22 cellular contexts compared by ENCODE assay signal in the genomic region with DNA sequence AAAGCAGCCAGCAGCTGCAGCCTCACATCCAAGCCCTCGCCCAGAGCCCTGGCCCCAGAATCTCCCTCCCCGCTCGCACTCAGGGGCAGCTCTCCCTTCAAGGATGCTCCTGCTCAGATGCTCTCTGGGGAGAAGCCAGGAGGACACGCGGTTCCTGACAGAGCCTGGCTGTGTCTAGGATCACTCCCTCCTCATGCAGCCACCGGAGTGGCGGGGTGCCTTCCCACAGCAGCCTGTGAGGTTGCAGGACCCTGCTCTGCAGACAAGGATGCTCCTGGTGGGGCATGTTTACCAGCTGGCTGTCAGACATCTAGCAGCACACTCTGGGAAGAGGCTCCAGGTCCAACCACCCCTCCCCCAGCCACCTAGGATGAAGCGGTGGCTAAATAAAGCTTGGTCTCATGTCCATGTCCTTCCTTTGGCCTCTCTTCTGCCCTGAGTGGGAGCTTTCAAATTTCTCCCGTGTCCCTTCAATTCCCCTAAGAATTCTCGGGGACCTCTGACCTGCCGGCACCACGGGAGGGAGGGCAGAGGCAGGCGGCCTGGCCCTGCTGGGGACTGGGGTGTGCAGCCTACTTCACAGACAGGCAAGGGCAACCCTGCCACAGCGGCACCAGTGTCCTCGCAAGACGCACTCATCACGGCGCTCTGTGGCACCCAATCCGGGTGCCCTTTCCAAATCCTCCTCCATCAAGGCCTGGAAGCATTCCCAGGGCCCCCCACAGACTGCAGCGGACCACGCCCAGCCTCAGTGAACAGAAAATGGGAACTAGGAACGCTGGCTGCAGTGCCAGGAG.
A peak's percentile ranks its signal among the peaks of the same experiment; 100 is the strongest.
DNase-seq lines count a peak whose midpoint lies in the region; ATAC-seq and TF ChIP-seq lines count a peak whose summit lies in the region.
"Had no signal": no experiment of that assay in that cellular context is flagged by ENCODE, and none has a peak within 500 bp of the region (broad histone marks: within the 10 kb centered on the region; RNA-seq: fewer than 3 reads in every experiment).

No MANE protein-coding gene starts in this region.

- H3K9me1 ChIP-seq in IMR-90 (ENCODE audit: insufficient read depth, low read length) = 0 out of 2 replicates have a peak, but pooled peaks cover 11% of the 10 kb centered on the region

- peaks cover 3% of the 10 kb centered on the region for H3K36me3 ChIP-seq in IMR-90 (ENCODE audit: control insufficient read depth, insufficient read depth, low read length)
- no peaks in the 10 kb centered on the region for H3K36me3 ChIP-seq in SK-N-MC (ENCODE audit: insufficient read depth, low read length)
- no peaks in the 10 kb centered on the region for H3K36me3 ChIP-seq in iPS-15b (ENCODE audit: control insufficient read depth, insufficient read depth, low read length)
- H3K36me3 ChIP-seq in right lobe of liver = peaks cover 0 to 11% (median 2%) of the 10 kb centered on the region in 4 donors
- H3K36me3 ChIP-seq: brain microvascular endothelial cell, gastroesophageal sphincter, pancreas had no signal

- no peak overlapping the region for H2BK15ac ChIP-seq in IMR-90 (ENCODE audit: low read depth, low read length)

- H3K14ac ChIP-seq in IMR-90 (replicated peaks; ENCODE audit: low read depth, low read length) = peak overlapping the region; percentile 90

- peak overlapping the region; percentile 63; the same call in 1 of the 2 replicates for H2AK5ac ChIP-seq in IMR-90 (ENCODE audit: low read depth, low read length)

- H4K20me1 ChIP-seq in IMR-90 (ENCODE audit: insufficient read depth, low read length) = peaks cover 8% of the 10 kb centered on the region

- H3K4me3 Mint-ChIP-seq in stimulated activated memory B cell treated with anti-CD40 and anti-IgM and Interleukin-4, amounts not matched to agents 10 μg/mL and 1 μg/mL and 100 μg/mL, for 72 hours = no peak overlapping the region
- H3K4me3 Mint-ChIP-seq: activated CD8-positive, alpha-beta T cell treated with anti-CD3 and anti-CD28 coated beads, Interleukin-2, amount 10 ng/mL, durations not matched to agents 7 days and 5 days; activated naive CD8-positive, alpha-beta T cell had no signal

- dilution Hi-C loops in IMR-90 (cut with HindIII; ENCODE audit: low sequenced_read_pairs, unreplicated experiment) = no loop called here

- H3K27me3 Mint-ChIP-seq in stimulated activated memory B cell treated with anti-CD40 and anti-IgM and Interleukin-4, amounts not matched to agents 10 μg/mL and 1 μg/mL and 100 μg/mL, for 72 hours = no peaks in the 10 kb centered on the region
- H3K27me3 Mint-ChIP-seq: activated naive CD8-positive, alpha-beta T cell had no signal

- no peaks in the 10 kb centered on the region for H3K9me3 Mint-ChIP-seq in stimulated activated memory B cell treated with anti-CD40 and anti-IgM and Interleukin-4, amounts not matched to agents 10 μg/mL and 1 μg/mL and 100 μg/mL, for 72 hours

- H2AK9ac ChIP-seq in IMR-90 (replicated peaks; ENCODE audit: low read depth, low read length, poor library complexity) = peak overlapping the region; percentile 81

- peaks cover 0 to 58% of the 10 kb centered on the region in 2 experiments; a peak in 2 of 4 replicates for H3K79me1 ChIP-seq in IMR-90 (ENCODE audit: low read depth in 1 of 2, low read length in 2 of 2)

- ATAC-seq in IMR-90 (ENCODE audit: low read depth) (peak; percentile 59), right lobe of liver (no peak)
- ATAC-seq in stimulated activated memory B cell treated with anti-CD40 and anti-IgM and Interleukin-4, amounts not matched to agents 10 μg/mL and 1 μg/mL and 100 μg/mL, for 72 hours = no peak
- ATAC-seq: activated CD8-positive, alpha-beta T cell treated with anti-CD3 and anti-CD28 coated beads, Interleukin-2, amount 10 ng/mL, durations not matched to agents 7 days and 5 days; gastroesophageal sphincter had no signal

- H3K27me3 ChIP-seq in IMR-90 (ENCODE audit: control insufficient read depth, insufficient read depth, low read length) (no peaks in the 10 kb centered on the region), iPS-15b (ENCODE audit: control insufficient read depth, insufficient read depth, low read length) (no peaks in the 10 kb centered on the region), right lobe of liver (no peaks in the 10 kb centered on the region)
- H3K27me3 ChIP-seq: BLaER1 treated with 17β-estradiol and CSF1 and Interleukin-3, amounts not matched to agents 10 nM and 100 nM; brain microvascular endothelial cell; gastroesophageal sphincter; pancreas had no signal

- peak overlapping the region; percentile 95 for H3K27ac Mint-ChIP-seq in stimulated activated memory B cell treated with anti-CD40 and anti-IgM and Interleukin-4, amounts not matched to agents 10 μg/mL and 1 μg/mL and 100 μg/mL, for 72 hours
- H3K27ac Mint-ChIP-seq: activated CD8-positive, alpha-beta T cell treated with anti-CD3 and anti-CD28 coated beads, Interleukin-2, amount 10 ng/mL, durations not matched to agents 7 days and 5 days; activated naive CD8-positive, alpha-beta T cell had no signal

- H3K27ac ChIP-seq in IMR-90 (ENCODE audit: insufficient read depth, low read length) = peak overlapping the region; percentile 76; the same call in 1 of the 2 replicates
- H3K27ac ChIP-seq in SK-N-MC = peak overlapping the region; percentile 6; the same call in 1 of the 2 replicates
- H3K27ac ChIP-seq in right lobe of liver = no peak overlapping the region
- H3K27ac ChIP-seq: brain microvascular endothelial cell, gastroesophageal sphincter, pancreas, VCaP had no signal

- BruUV-seq in IMR-90 (replicated peaks; lab: Mats Ljungman, UMichigan) = no TSS peak

- no peaks in the 10 kb centered on the region for H3K9me3 ChIP-seq in IMR-90 (ENCODE audit: control insufficient read depth, insufficient read depth, low read length)
- H3K9me3 ChIP-seq in SK-N-MC (ENCODE audit: low read depth, low read length) = no peaks in the 10 kb centered on the region
- no peaks in the 10 kb centered on the region for H3K9me3 ChIP-seq in iPS-15b (ENCODE audit: control insufficient read depth, insufficient read depth, low read length)
- H3K9me3 ChIP-seq in right lobe of liver = no peaks in the 10 kb centered on the region
- H3K9me3 ChIP-seq: BLaER1 treated with 17β-estradiol and CSF1 and Interleukin-3, amounts not matched to agents 10 nM and 100 nM; gastroesophageal sphincter; pancreas had no signal

- CTCF ChIA-PET in IMR-90 (lab: Yijun Ruan, JAX) = no interaction called here

- H3K18ac ChIP-seq in IMR-90 (ENCODE audit: low read depth, low read length) = no peak overlapping the region; the same call in 1 of the 2 replicates

- H2BK120ac ChIP-seq in IMR-90 (ENCODE audit: low read depth, low read length) = peak overlapping the region; percentile 90

- no peak for TF ChIP-seq RAD21 in IMR-90 (IDR thresholded peaks at IDR 0.05; ENCODE audit: low read length)

- POLR2A ChIA-PET in IMR-90 (lab: Charles Lee; ENCODE audit: unreplicated experiment) = no interaction called here

- H3K4me1 Mint-ChIP-seq in stimulated activated memory B cell treated with anti-CD40 and anti-IgM and Interleukin-4, amounts not matched to agents 10 μg/mL and 1 μg/mL and 100 μg/mL, for 72 hours = peaks cover 87% of the 10 kb centered on the region

- DNase-seq in IMR-90 = peak; percentile 11
- DNase-seq in SK-N-MC (ENCODE audit: low read depth, low spot score) = no peak
- no peak for DNase-seq in stimulated activated CD4-positive, alpha-beta T cell treated with anti-CD3 and anti-CD28 coated beads, Interleukin-4, amount 100 ng/mL, for 4 hours
- no peak for DNase-seq in right lobe of liver
- DNase-seq in NOMO-1 treated with dmso at 0.1 percent for 144 hours (lab: John Stamatoyannopoulos, UW; ENCODE audit: unreplicated experiment) = no peak
- DNase-seq in kidney tubule cell (ENCODE audit: low spot score) = no peak
- DNase-seq: activated CD8-positive, alpha-beta T cell treated with anti-CD3 and anti-CD28 coated beads, Interleukin-2, amount 10 ng/mL, durations not matched to agents 7 days and 5 days; activated T-cell treated with anti-CD3 and anti-CD28 coated beads, Interleukin-2, amount 50 U/mL, for 48 hours; GDM1; NCI-H1417 treated with DMSO at 0.1 percent for 48 hours; NK-92 treated with Interleukin-12 subunit alpha and Interleukin-12 subunit beta, amount 100 ng/mL, for 24 hours; pancreas; stimulated activated CD4-positive, alpha-beta T cell treated with anti-CD3 and anti-CD28 coated beads, Interleukin-2, amount 100 ng/mL, for 48 hours; T-helper 1 cell had no signal

- H4K91ac ChIP-seq in IMR-90 (ENCODE audit: insufficient read depth, low read depth, low read length) = peak overlapping the region; percentile 56; the same call in 1 of the 2 replicates

- TF ChIP-seq POLR2A in IMR-90 (IDR thresholded peaks at IDR 0.05; ENCODE audit: low read depth, low read length) (no peak), right lobe of liver (IDR thresholded peaks at IDR 0.05) (no peak)

- intact Hi-C loops in IMR-90 (cut with micrococcal nuclease) (no loop called here), right lobe of liver (cut with DNase I) (no loop called here)

- H3K4ac ChIP-seq in IMR-90 (ENCODE audit: low read depth, low read length) = peak overlapping the region; percentile 71

- peaks cover 34% of the 10 kb centered on the region for H3K36me3 Mint-ChIP-seq in stimulated activated memory B cell treated with anti-CD40 and anti-IgM and Interleukin-4, amounts not matched to agents 10 μg/mL and 1 μg/mL and 100 μg/mL, for 72 hours
- H3K36me3 Mint-ChIP-seq: activated naive CD8-positive, alpha-beta T cell had no signal

- TF ChIP-seq CTCF in IMR-90 (conservative IDR thresholded peaks at IDR 0.05; ENCODE audit: low read depth, low read length) (no peak), right lobe of liver (IDR thresholded peaks at IDR 0.05) (no peak)

- H4K5ac ChIP-seq in IMR-90 (ENCODE audit: low read depth, low read length) = peak overlapping the region; percentile 9; the same call in 1 of the 2 replicates

- H3K56ac ChIP-seq in IMR-90 (ENCODE audit: extremely low read depth, insufficient read depth, low read length) = peak overlapping the region; percentile 35; the same call in 1 of the 2 replicates

- H3K4me3 ChIP-seq in IMR-90 (ENCODE audit: insufficient read depth, low read depth, low read length) (no peak overlapping the region), SK-N-MC (no peak overlapping the region), iPS-15b (ENCODE audit: low read depth, low read length) (no peak overlapping the region), right lobe of liver (no peak overlapping the region)
- H3K4me3 ChIP-seq: BLaER1 treated with 17β-estradiol and CSF1 and Interleukin-3, amounts not matched to agents 10 nM and 100 nM; gastroesophageal sphincter; lung; pancreas had no signal

- H3K4me1 ChIP-seq in IMR-90 (ENCODE audit: control insufficient read depth, insufficient read depth, low read length) (peaks cover 14% of the 10 kb centered on the region), iPS-15b (ENCODE audit: control insufficient read depth, insufficient read depth, low read length) (peaks cover 8% of the 10 kb centered on the region), right lobe of liver (no peaks in the 10 kb centered on the region)
- H3K4me1 ChIP-seq: pancreas had no signal

- peak overlapping the region; percentile 41 for H2BK20ac ChIP-seq in IMR-90 (ENCODE audit: low read depth, low read length)

- H3K9ac ChIP-seq in IMR-90 (ENCODE audit: low read depth, low read length) (peak overlapping the region; percentile 42; the same call in 1 of the 2 replicates), SK-N-MC (ENCODE audit: insufficient read length) (no peak overlapping the region), iPS-15b (ENCODE audit: low read depth, low read length) (peak overlapping the region; percentile 37)

- peak overlapping the region; percentile 20 to 89; a peak in 3 of 4 replicates for H4K8ac ChIP-seq in IMR-90 (ENCODE audit: low read depth in 2 of 2, low read length in 2 of 2)

- in situ Hi-C loops in IMR-90 (cut with MboI; ENCODE audit: low sequenced_read_pairs) = no loop called here

- H2AFZ ChIP-seq in IMR-90 (replicated peaks; ENCODE audit: low read length, poor library complexity) = peak overlapping the region; percentile 64

- peak overlapping the region; percentile 75; the same call in 1 of the 2 replicates for H3K4me2 ChIP-seq in IMR-90 (ENCODE audit: low read depth, low read length)

- WGBS in IMR-90 (ENCODE audit: extremely low coverage in 2 of 2, insufficient read length in 1 of 2), 2 experiments = 51% methylated on average over 4 of the region's 22 CpGs; no CpG with 5 or more reads in 1 of the 2 experiments
- 71% methylated on average over 3 of the region's 22 CpGs for WGBS in right lobe of liver (ENCODE audit: insufficient coverage, low coverage, low lambda C conversion rate, missing lambda C conversion rate)

- H2BK5ac ChIP-seq in IMR-90 (ENCODE audit: low read depth, low read length, poor library complexity, severe bottlenecking) = peak overlapping the region; percentile 41

- H3K23ac ChIP-seq in IMR-90 (ENCODE audit: low read depth, low read length) = peak overlapping the region; percentile 26

Comparison
In these comparisons a context has a peak if more than half of its experiments do, and no peak if none do; other contexts are left out.
1. H3K27ac ChIP-seq: peak in IMR-90 (single experiment) and SK-N-MC (single experiment); none in right lobe of liver (0 of 3).